20 cellular contexts compared by ENCODE assay signal in the genomic region with DNA sequence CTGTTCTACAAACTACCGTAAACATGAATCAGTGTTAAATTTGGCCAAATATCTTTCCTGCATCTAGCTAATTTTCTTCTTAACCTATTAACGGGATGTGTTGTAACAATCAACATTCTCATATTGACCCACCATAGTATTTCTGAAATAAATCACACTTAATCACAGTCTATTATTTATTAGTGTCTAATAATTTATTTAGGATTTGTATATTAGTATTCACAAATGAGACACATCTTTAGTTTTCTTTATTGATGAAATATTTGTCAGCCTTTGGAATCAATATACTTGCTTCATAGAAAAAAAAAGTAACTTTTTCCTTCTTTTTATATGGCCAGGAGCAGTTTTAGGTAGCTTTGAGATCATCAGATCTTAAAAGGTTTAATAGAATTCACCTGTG. TPM values are rescaled to one million over a fixed set of nuclear protein-coding genes. Genes with fewer than 3 reads are reported as not detected.
A peak's percentile ranks its signal among the peaks of the same experiment; 100 is the strongest.
DNase-seq lines count a peak whose midpoint lies in the region; ATAC-seq and TF ChIP-seq lines count a peak whose summit lies in the region.
"Had no signal": no experiment of that assay in that cellular context is flagged by ENCODE, and none has a peak within 500 bp of the region (broad histone marks: within the 10 kb centered on the region; RNA-seq: fewer than 3 reads in every experiment).

No MANE protein-coding gene starts in this region.

- H3K4me3 Mint-ChIP-seq in T-helper 1 cell treated with Interleukin-12 subunit alpha and Interleukin-12 subunit beta and Interleukin-4 antibody, amounts not matched to agents 30 μg/mL and 1 μg/mL, for 36 hours, result peak overlapping the region; percentile 100
- H3K4me3 Mint-ChIP-seq in CD4-positive, alpha-beta T cell, result peak overlapping the region; percentile 100
- peak overlapping the region; percentile 98 for H3K4me3 Mint-ChIP-seq in activated naive CD8-positive, alpha-beta T cell treated with anti-CD3 and anti-CD28 coated beads, Interleukin-2, amount 50 U/mL, for 24 hours
- H3K4me3 Mint-ChIP-seq in natural killer cell, result peak overlapping the region; percentile 100
- H3K4me3 Mint-ChIP-seq: endodermal cell had no signal

- H3K9me3 Mint-ChIP-seq in T-helper 1 cell treated with Interleukin-12 subunit alpha and Interleukin-12 subunit beta and Interleukin-4 antibody, amounts not matched to agents 30 μg/mL and 1 μg/mL, for 36 hours, result no peaks in the 10 kb centered on the region
- peaks cover 6% of the 10 kb centered on the region for H3K9me3 Mint-ChIP-seq in CD4-positive, alpha-beta T cell
- no peaks in the 10 kb centered on the region for H3K9me3 Mint-ChIP-seq in activated naive CD8-positive, alpha-beta T cell treated with anti-CD3 and anti-CD28 coated beads, Interleukin-2, amount 50 U/mL, for 24 hours
- peaks cover 8 to 12% of the 10 kb centered on the region in 2 donors for H3K9me3 Mint-ChIP-seq in natural killer cell

- H3K4me1 Mint-ChIP-seq in T-helper 1 cell treated with Interleukin-12 subunit alpha and Interleukin-12 subunit beta and Interleukin-4 antibody, amounts not matched to agents 30 μg/mL and 1 μg/mL, for 36 hours (ENCODE audit: low read depth), result peaks cover 29% of the 10 kb centered on the region
- H3K4me1 Mint-ChIP-seq in CD4-positive, alpha-beta T cell (ENCODE audit: low read depth), result peaks cover 37% of the 10 kb centered on the region
- H3K4me1 Mint-ChIP-seq in activated naive CD8-positive, alpha-beta T cell treated with anti-CD3 and anti-CD28 coated beads, Interleukin-2, amount 50 U/mL, for 24 hours, result peaks cover 55% of the 10 kb centered on the region
- peaks cover 31 to 34% of the 10 kb centered on the region in 2 donors for H3K4me1 Mint-ChIP-seq in natural killer cell
- H3K4me1 Mint-ChIP-seq: endodermal cell had no signal

- intact Hi-C loops in CD4-positive, alpha-beta T cell (cut with DNase I, micrococcal nuclease), result loop anchor here (2.0 to 5.0 kb wide), 6 partner anchors 17 to 218 kb away; a partner anchor contains a TSS
- intact Hi-C loops in natural killer cell (cut with micrococcal nuclease), result loop anchor here (5.0 kb wide), 1 partner anchor 168 kb away; a partner anchor contains a TSS

- POLR2A ChIA-PET in CD4-positive, alpha-beta T cell (lab: Charles Lee), result interaction anchor here (0.6 to 12.2 kb wide), 21 partner anchors 8 to 236 kb away, joined by 3 to 499 read pairs (median 12); a partner anchor contains a TSS

- H3K4me3 ChIP-seq in foreskin fibroblast (ENCODE audit: low read depth in 1 of 2, low read length in 2 of 2), result no peak overlapping the region
- H3K4me3 ChIP-seq: cardiac muscle cell had no signal

- H3K27me3 Mint-ChIP-seq in T-helper 1 cell treated with Interleukin-12 subunit alpha and Interleukin-12 subunit beta and Interleukin-4 antibody, amounts not matched to agents 30 μg/mL and 1 μg/mL, for 36 hours (ENCODE audit: low read depth), result no peaks in the 10 kb centered on the region
- no peaks in the 10 kb centered on the region for H3K27me3 Mint-ChIP-seq in CD4-positive, alpha-beta T cell
- no peaks in the 10 kb centered on the region for H3K27me3 Mint-ChIP-seq in activated naive CD8-positive, alpha-beta T cell treated with anti-CD3 and anti-CD28 coated beads, Interleukin-2, amount 50 U/mL, for 24 hours
- no peaks in the 10 kb centered on the region for H3K27me3 Mint-ChIP-seq in natural killer cell (ENCODE audit: low read depth in 2 of 2)

- no peak for TF ChIP-seq CTCF in CD4-positive, alpha-beta T cell (IDR thresholded peaks at IDR 0.05)
- TF ChIP-seq CTCF in natural killer cell (IDR thresholded peaks at IDR 0.05), result no peak
- no peak for TF ChIP-seq CTCF in foreskin fibroblast (IDR thresholded peaks at IDR 0.05; ENCODE audit: low read depth, low read length)

- H3K27ac Mint-ChIP-seq in T-helper 1 cell treated with Interleukin-12 subunit alpha and Interleukin-12 subunit beta and Interleukin-4 antibody, amounts not matched to agents 30 μg/mL and 1 μg/mL, for 36 hours, result peak overlapping the region; percentile 90
- H3K27ac Mint-ChIP-seq in CD4-positive, alpha-beta T cell, result peak overlapping the region; percentile 93
- peak overlapping the region; percentile 98 for H3K27ac Mint-ChIP-seq in activated naive CD8-positive, alpha-beta T cell treated with anti-CD3 and anti-CD28 coated beads, Interleukin-2, amount 50 U/mL, for 24 hours
- peak overlapping the region; percentile 96 to 100 for H3K27ac Mint-ChIP-seq in natural killer cell
- H3K27ac Mint-ChIP-seq: endodermal cell had no signal

- no peaks in the 10 kb centered on the region for H3K27me3 ChIP-seq in CD4-positive, alpha-beta T cell (ENCODE audit: control insufficient read depth, insufficient read depth, low read length)
- H3K27me3 ChIP-seq: cardiac muscle cell had no signal

- peak overlapping the region; percentile 59 for H3K27ac ChIP-seq in CD4-positive, alpha-beta T cell (ENCODE audit: low read depth, low read length)
- H3K27ac ChIP-seq: 22Rv1, cardiac muscle cell had no signal

- no peak for ATAC-seq in CD4-positive, alpha-beta T cell (ENCODE audit: poor library complexity)
- no peak for ATAC-seq in activated naive CD8-positive, alpha-beta T cell treated with anti-CD3 and anti-CD28 coated beads, Interleukin-2, amount 50 U/mL, for 24 hours
- no peak for ATAC-seq in natural killer cell
- ATAC-seq: Panc1 had no signal

- DNase-seq in T-helper 1 cell, result no peak
- no peak for DNase-seq in CD4-positive, alpha-beta T cell
- no peak for DNase-seq in activated naive CD8-positive, alpha-beta T cell treated with anti-CD3 and anti-CD28 coated beads, Interleukin-2, amount 50 U/mL, for 24 hours
- no peak for DNase-seq in natural killer cell
- DNase-seq in hepatic stellate cell (ENCODE audit: low spot score), result no peak
- DNase-seq in HuH-7 (ENCODE audit: low spot score), result no peak
- DNase-seq in foreskin fibroblast, result no peak
- DNase-seq: activated CD4-positive, alpha-beta T cell treated with anti-CD3 and anti-CD28 coated beads for 4 hours; C1 segment of cervical spinal cord; endodermal cell; mesenchymal stem cell; NCI-H2107; NCI-H748 treated with DMSO at 0.1 percent for 48 hours had no signal

- peaks cover 11% of the 10 kb centered on the region for H3K9me3 ChIP-seq in CD4-positive, alpha-beta T cell (ENCODE audit: control insufficient read depth, low read length)

- peaks cover 67% of the 10 kb centered on the region for H3K36me3 Mint-ChIP-seq in T-helper 1 cell treated with Interleukin-12 subunit alpha and Interleukin-12 subunit beta and Interleukin-4 antibody, amounts not matched to agents 30 μg/mL and 1 μg/mL, for 36 hours (ENCODE audit: low read depth)
- H3K36me3 Mint-ChIP-seq in CD4-positive, alpha-beta T cell (ENCODE audit: low read depth), result peaks cover 99% of the 10 kb centered on the region
- H3K36me3 Mint-ChIP-seq in activated naive CD8-positive, alpha-beta T cell treated with anti-CD3 and anti-CD28 coated beads, Interleukin-2, amount 50 U/mL, for 24 hours (ENCODE audit: low read depth), result peaks cover 12% of the 10 kb centered on the region
- peaks cover 57% of the 10 kb centered on the region for H3K36me3 Mint-ChIP-seq in natural killer cell

- CTCF ChIA-PET in CD4-positive, alpha-beta T cell (lab: Charles Lee), result interaction anchor here (0.7 to 3.9 kb wide), 5 partner anchors 35 to 213 kb away, joined by 3 to 20 read pairs (median 3); no protein-coding TSS in a partner anchor

RNA-seq across cellular contexts. Expression of a gene that starts 4.6 kb away (rescaled TPM):
- total RNA-seq in CD4-positive, alpha-beta T cell, result 10 to 100 TPM; 48.4 to 50.7 TPM
- 100 to 1,000 TPM in 1 of 3 donors, 10 to 100 TPM in 2; 66.3 to 100 (median 67.6) TPM for total RNA-seq in natural killer cell
- total RNA-seq: cardiac muscle cell, Daoy, endodermal cell, fibroblast of villous mesenchyme, H1 had no signal

RNA-seq across cellular contexts. Expression of a gene that starts 47.9 kb away (rescaled TPM):
- 10 to 100 TPM; 20.7 to 23.6 TPM for total RNA-seq in CD4-positive, alpha-beta T cell
- 100 to 1,000 TPM; 105 to 215 (median 124) TPM for total RNA-seq in natural killer cell
- total RNA-seq: Daoy, fibroblast of villous mesenchyme had no signal

Comparison
In these comparisons a context has a peak if more than half of its experiments do, and no peak if none do; other contexts are left out.
1. RNA of a gene that starts 47.9 kb away (total RNA-seq): 105 to 215 TPM in natural killer cell; 20.7 to 23.6 TPM in CD4-positive, alpha-beta T cell; every median in the first group is over 4 times any median in the second.
2. Peak in every context shown above with its lines, with median percentiles within 50 percentile points of each other: H3K27ac Mint-ChIP-seq and H3K4me3 Mint-ChIP-seq.